In the genomic region with DNA sequence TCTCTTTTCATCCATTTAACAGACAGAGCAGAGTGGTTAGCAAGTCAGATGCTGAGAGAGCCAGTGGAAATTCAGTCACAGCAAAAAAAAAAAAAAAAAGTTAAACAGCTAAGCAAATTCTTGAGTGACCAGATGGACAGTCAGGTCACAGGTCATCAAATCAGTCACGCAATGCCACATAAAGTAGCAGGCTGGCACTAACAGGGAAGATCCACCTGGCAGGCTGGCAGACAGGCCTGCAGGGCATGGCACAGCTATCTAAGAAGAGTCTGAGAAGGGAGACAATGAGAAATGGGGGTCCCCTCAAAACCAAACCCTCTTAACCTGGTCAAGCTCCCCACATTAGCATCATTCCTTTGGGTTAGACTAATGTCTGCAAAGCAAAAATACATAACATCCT, we compare ENCODE assay signal across 19 cellular contexts.
DNase-seq lines count a peak whose midpoint lies in the region; ATAC-seq and TF ChIP-seq lines count a peak whose summit lies in the region.
"Had no signal": no experiment of that assay in that cellular context is flagged by ENCODE, and none has a peak within 500 bp of the region (broad histone marks: within the 10 kb centered on the region; RNA-seq: fewer than 3 reads in every experiment).

No MANE protein-coding gene starts in this region.

- no peak overlapping the region for H3K4me3 ChIP-seq in OCI-LY1 (ENCODE audit: low read depth, low read length, poor library complexity, severe bottlenecking)
- H3K4me3 ChIP-seq: A549, BLaER1, GM23248, K562 had no signal

- in situ Hi-C loops in G401 (cut with HindIII; ENCODE audit: low sequenced_read_pairs) (no loop called here), ACHN (cut with HindIII; ENCODE audit: low pct_ligation_motif_present, low pct_unique_long_range_greater_than_20kb, low sequenced_read_pairs) (no loop called here)

- no peaks in the 10 kb centered on the region for H3K27me3 Mint-ChIP-seq in activated naive CD4-positive, alpha-beta T cell treated with anti-CD3 and anti-CD28 coated beads, Interleukin-2, amount 10 ng/mL, durations not matched to agents 7 days and 5 days
- H3K27me3 Mint-ChIP-seq: CD4-positive, CD25-positive, alpha-beta regulatory T cell had no signal

- H3K4me1 ChIP-seq in OCI-LY1 (ENCODE audit: insufficient read depth, low read length, severe bottlenecking): peaks cover 21% of the 10 kb centered on the region
- H3K4me1 ChIP-seq: A549, BLaER1 had no signal

- H3K9me3 Mint-ChIP-seq in activated naive CD4-positive, alpha-beta T cell treated with anti-CD3 and anti-CD28 coated beads, Interleukin-2, amount 10 ng/mL, durations not matched to agents 7 days and 5 days: peaks cover 6% of the 10 kb centered on the region

- CTCF ChIA-PET in activated naive CD4-positive, alpha-beta T cell treated with anti-CD3 and anti-CD28 coated beads, Interleukin-2, amount 10 ng/mL, durations not matched to agents 7 days and 5 days (lab: Charles Lee): no interaction called here
- CTCF ChIA-PET in GM10248 (lab: Yijun Ruan, JAX): interaction anchor here (1.6 kb wide), 1 partner anchor 10 kb away, joined by 5 read pairs; no protein-coding TSS in a partner anchor

- no peaks in the 10 kb centered on the region for H4K20me1 ChIP-seq in OCI-LY1 (ENCODE audit: insufficient read depth, low read length)
- H4K20me1 ChIP-seq: BLaER1 had no signal

- no peak for DNase-seq in activated naive CD4-positive, alpha-beta T cell treated with anti-CD3 and anti-CD28 coated beads, Interleukin-2, amount 10 ng/mL, durations not matched to agents 7 days and 5 days
- no peak for DNase-seq in activated naive CD4-positive, alpha-beta T cell treated with anti-CD3 and anti-CD28 coated beads, Interleukin-2, amount 50 U/mL, for 16 hours
- DNase-seq in G401 (ENCODE audit: low spot score): peak; percentile 35
- no peak for DNase-seq in left lobe of liver (ENCODE audit: low spot score)
- no peak for DNase-seq in ACHN
- no peak for DNase-seq in GM10248 (ENCODE audit: extremely low spot score)
- DNase-seq: Calu3; CD4-positive, CD25-positive, alpha-beta regulatory T cell; DMS 273 treated with DMSO at 0.1 percent for 48 hours; EL; GDM1; GM23248 had no signal

- no peaks in the 10 kb centered on the region for H3K79me2 ChIP-seq in OCI-LY1 (ENCODE audit: insufficient read depth, low read length)

- no peak overlapping the region for H2AFZ ChIP-seq in OCI-LY1 (ENCODE audit: low read length)
- H2AFZ ChIP-seq: GM23248 had no signal

- TF ChIP-seq CTCF in OCI-LY1 (IDR thresholded peaks at IDR 0.05; ENCODE audit: low read length) (no peak), GM10248 (IDR thresholded peaks at IDR 0.05; ENCODE audit: control extremely low read depth, extremely low read depth, low read depth, missing control alignments) (no peak)

- H3K27ac ChIP-seq in OCI-LY1 (ENCODE audit: low read depth, low read length, poor library complexity, severe bottlenecking): peak overlapping the region; percentile 54
- H3K27ac ChIP-seq: A549, BLaER1, GM23248, HL-60 had no signal

- H3K9me2 ChIP-seq in OCI-LY1 (ENCODE audit: low read depth, low read length): no peaks in the 10 kb centered on the region

- H3F3A ChIP-seq in OCI-LY1 (ENCODE audit: insufficient read depth, low read length): no peaks in the 10 kb centered on the region

- no peaks in the 10 kb centered on the region for H3K36me3 ChIP-seq in OCI-LY1 (ENCODE audit: insufficient read depth, low read length)
- H3K36me3 ChIP-seq: BLaER1 had no signal

- H3K36me3 Mint-ChIP-seq in activated naive CD4-positive, alpha-beta T cell treated with anti-CD3 and anti-CD28 coated beads, Interleukin-2, amount 10 ng/mL, durations not matched to agents 7 days and 5 days: no peaks in the 10 kb centered on the region
- H3K36me3 Mint-ChIP-seq: CD4-positive, CD25-positive, alpha-beta regulatory T cell had no signal

- no peaks in the 10 kb centered on the region for H3K4me1 Mint-ChIP-seq in activated naive CD4-positive, alpha-beta T cell treated with anti-CD3 and anti-CD28 coated beads, Interleukin-2, amount 10 ng/mL, durations not matched to agents 7 days and 5 days
- H3K4me1 Mint-ChIP-seq: CD4-positive, CD25-positive, alpha-beta regulatory T cell had no signal

- no peaks in the 10 kb centered on the region for H3K27me3 ChIP-seq in OCI-LY1 (ENCODE audit: insufficient read depth, low read length)
- H3K27me3 ChIP-seq: BLaER1 had no signal

- POLR2A ChIA-PET in GM10248 (lab: Yijun Ruan, JAX): no interaction called here

- ATAC-seq in left lobe of liver (peak; percentile 89), GM21528 (IDR thresholded peaks at IDR 0.05; ENCODE audit: low FRiP score, unreplicated experiment) (no peak)
- ATAC-seq: A549, HCT116, K562 had no signal

- H3K4me3 Mint-ChIP-seq in activated naive CD4-positive, alpha-beta T cell treated with anti-CD3 and anti-CD28 coated beads, Interleukin-2, amount 10 ng/mL, durations not matched to agents 7 days and 5 days: no peak overlapping the region
- H3K4me3 Mint-ChIP-seq: CD4-positive, CD25-positive, alpha-beta regulatory T cell had no signal

- peak overlapping the region; percentile 2; the same call in 1 of the 2 replicates for H3K4me2 ChIP-seq in OCI-LY1 (ENCODE audit: low read length)
- H3K4me2 ChIP-seq: A549, BLaER1 had no signal

- H3K9ac ChIP-seq in OCI-LY1 (ENCODE audit: low read length): no peak overlapping the region
- H3K9ac ChIP-seq: BLaER1, GM23248 had no signal

- H3K27ac Mint-ChIP-seq in activated naive CD4-positive, alpha-beta T cell treated with anti-CD3 and anti-CD28 coated beads, Interleukin-2, amount 10 ng/mL, durations not matched to agents 7 days and 5 days: peak overlapping the region; percentile 51
- H3K27ac Mint-ChIP-seq: CD4-positive, CD25-positive, alpha-beta regulatory T cell had no signal

- no peaks in the 10 kb centered on the region for H3K9me3 ChIP-seq in OCI-LY1 (ENCODE audit: low read length)
- H3K9me3 ChIP-seq: A549, BLaER1 had no signal
